13 cellular contexts compared by ENCODE assay signal in genomic region chr4:30839583-30840520, GRCh38.
A peak's percentile ranks its signal among the peaks of the same experiment; 100 is the strongest.
DNase-seq lines count a peak whose midpoint lies in the region; ATAC-seq and TF ChIP-seq lines count a peak whose summit lies in the region.
"Had no signal": no experiment of that assay in that cellular context is flagged by ENCODE, and none has a peak within 500 bp of the region (broad histone marks: within the 10 kb centered on the region; RNA-seq: fewer than 3 reads in every experiment).

No MANE protein-coding gene starts in this region.

- DNase-seq in HT1080 (ENCODE audit: low read depth) (peak; percentile 87), OCI-M1 (lab: John Stamatoyannopoulos, UW) (peak; percentile 25), endodermal cell (no peak), pons (ENCODE audit: low spot score) (peak; percentile 47), NCI-H2171 treated with DMSO at 0.1 percent for 48 hours (lab: John Stamatoyannopoulos, UW) (no peak), iPS-NIHi11 (ENCODE audit: low spot score) (no peak), NCI-H1694 treated with DMSO at 0.1 percent for 48 hours (lab: John Stamatoyannopoulos, UW) (no peak)
- DNase-seq: activated CD8-positive, alpha-beta T cell treated with anti-CD3 and anti-CD28 coated beads, Interleukin-2, amount 10 ng/mL, durations not matched to agents 7 days and 5 days; EL; NCI-H1930 had no signal

- no peaks in the 10 kb centered on the region for H3K36me3 ChIP-seq in endodermal cell (ENCODE audit: control insufficient read depth, insufficient read depth, low read length)

- H3K4me1 ChIP-seq in endodermal cell (ENCODE audit: control insufficient read depth, insufficient read depth, low read length): peaks cover 39% of the 10 kb centered on the region

- H3K4me1 Mint-ChIP-seq in endodermal cell: peaks cover 78% of the 10 kb centered on the region
- H3K4me1 Mint-ChIP-seq: memory B cell had no signal

- H3K9me3 ChIP-seq in endodermal cell (ENCODE audit: control insufficient read depth, low read length): no peaks in the 10 kb centered on the region

- WGBS in endodermal cell (ENCODE audit: insufficient coverage in 1 of 2, insufficient read length in 1 of 2), 2 experiments: 71 to 86% methylated on average over 1 to 4 of the region's 6 CpGs

- H3K36me3 Mint-ChIP-seq in endodermal cell (ENCODE audit: low read depth): peaks cover 4% of the 10 kb centered on the region
- H3K36me3 Mint-ChIP-seq: memory B cell had no signal

- no peak overlapping the region for H3K4me3 Mint-ChIP-seq in endodermal cell
- H3K4me3 Mint-ChIP-seq: activated CD8-positive, alpha-beta T cell treated with anti-CD3 and anti-CD28 coated beads, Interleukin-2, amount 10 ng/mL, durations not matched to agents 7 days and 5 days; memory B cell had no signal

- no peak overlapping the region for H3K4me3 ChIP-seq in endodermal cell (ENCODE audit: low read length)

- no peak for ATAC-seq in GM18873 (IDR thresholded peaks at IDR 0.05; ENCODE audit: low FRiP score, unreplicated experiment)
- ATAC-seq: activated CD8-positive, alpha-beta T cell treated with anti-CD3 and anti-CD28 coated beads, Interleukin-2, amount 10 ng/mL, durations not matched to agents 7 days and 5 days had no signal

- no peak for TF ChIP-seq CTCF in endodermal cell (conservative IDR thresholded peaks at IDR 0.05)

- no peak overlapping the region for H3K27ac ChIP-seq in endodermal cell (ENCODE audit: low read depth, low read length)
- H3K27ac ChIP-seq: HL-60 had no signal

- H3K27me3 ChIP-seq in endodermal cell (ENCODE audit: control insufficient read depth, insufficient read depth, low read length, poor library complexity, severe bottlenecking): no peaks in the 10 kb centered on the region

- H3K27ac Mint-ChIP-seq in endodermal cell: peak overlapping the region; percentile 48
- H3K27ac Mint-ChIP-seq: activated CD8-positive, alpha-beta T cell treated with anti-CD3 and anti-CD28 coated beads, Interleukin-2, amount 10 ng/mL, durations not matched to agents 7 days and 5 days; memory B cell had no signal

- H3K9ac ChIP-seq in endodermal cell (ENCODE audit: extremely low read depth, low read length, poor library complexity, severe bottlenecking): no peak overlapping the region

- H3K9me3 Mint-ChIP-seq in endodermal cell: no peaks in the 10 kb centered on the region

- H3K27me3 Mint-ChIP-seq in endodermal cell (ENCODE audit: insufficient read depth): no peaks in the 10 kb centered on the region
- H3K27me3 Mint-ChIP-seq: memory B cell had no signal

Comparison
In these comparisons a context has a peak if more than half of its experiments do, and no peak if none do; other contexts are left out.
1. DNase-seq: peak in HT1080 (single experiment), OCI-M1 (single experiment) and pons (single experiment); none in endodermal cell (single experiment), NCI-H2171 treated with DMSO at 0.1 percent for 48 hours (single experiment), iPS-NIHi11 (single experiment) and NCI-H1694 treated with DMSO at 0.1 percent for 48 hours (single experiment).